ENCODE assay signal across 7 cellular contexts in the genomic region with DNA sequence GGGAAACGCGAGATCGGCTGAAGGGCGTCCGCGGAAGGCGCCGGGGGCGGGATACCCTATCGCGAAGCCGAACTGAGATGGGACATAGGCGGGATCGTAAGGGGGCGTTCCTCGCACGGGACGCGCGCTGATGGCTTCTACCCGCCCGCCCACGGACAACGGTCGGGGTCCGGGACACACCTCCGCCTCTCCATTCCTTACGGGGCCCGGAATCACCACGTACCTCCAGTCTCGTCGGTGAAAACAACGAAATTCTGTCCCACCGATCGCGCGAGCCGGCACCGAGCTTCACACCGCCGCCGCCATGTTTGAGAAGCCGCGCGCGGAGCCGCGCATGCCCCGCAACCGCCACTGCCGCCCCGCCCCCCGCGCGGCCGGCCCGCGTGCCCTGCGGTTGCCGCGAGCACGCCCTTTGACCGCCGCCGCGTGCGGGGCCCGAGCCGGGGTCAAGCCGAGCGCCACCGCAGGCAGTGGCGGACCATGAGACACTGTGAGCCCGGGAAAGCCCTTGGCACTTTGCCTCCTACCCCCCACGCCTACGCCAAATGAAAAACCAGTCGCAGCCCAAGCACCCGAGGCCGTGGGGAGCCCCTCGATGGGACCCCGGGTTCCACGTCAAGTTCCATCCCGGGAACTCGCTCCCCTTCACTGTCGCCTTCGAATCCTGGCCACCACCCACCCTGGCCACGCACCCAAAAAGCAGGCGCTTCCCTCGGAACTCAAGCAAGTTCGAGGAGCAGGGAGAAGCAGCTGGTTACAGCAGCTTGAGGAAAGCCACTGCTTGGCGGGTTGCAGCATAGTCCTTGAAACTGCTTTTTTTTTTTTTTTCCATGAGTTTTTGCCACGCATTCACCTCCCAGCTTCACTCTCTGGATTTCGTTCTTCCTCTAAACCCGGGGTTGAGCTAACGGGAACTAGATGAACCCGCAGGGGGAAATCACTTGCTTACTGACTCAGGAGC. TPM values are rescaled to one million over a fixed set of nuclear protein-coding genes. Genes with fewer than 3 reads are reported as not detected.
A peak's percentile ranks its signal among the peaks of the same experiment; 100 is the strongest.
DNase-seq lines count a peak whose midpoint lies in the region; ATAC-seq and TF ChIP-seq lines count a peak whose summit lies in the region.

SCML2 (minus strand) TSS at position 320 of the 961 bp plus-strand sequence. CDS start 20,617 bp downstream, outside the sequence.

- H3K9me3 ChIP-seq in transverse colon: no peaks in the 10 kb centered on the region

- H3K27me3 ChIP-seq in transverse colon: no peaks in the 10 kb centered on the region

- peaks cover 0 to 5% (median 2%) of the 10 kb centered on the region in 4 donors for H3K4me1 ChIP-seq in transverse colon

- peaks cover 2% of the 10 kb centered on the region for H3K4me1 Mint-ChIP-seq in activated T-helper 2 cell treated with anti-CD3 and anti-CD28 coated beads, Interferon-gamma antibody, Interleukin-2, Interleukin-4, amounts not matched to agents 10 μg/mL and 5 μg/mL and 100 μg/mL, durations not matched to agents 14 hours and 24 hours and 36 hours (ENCODE audit: low read depth)
- H3K4me1 Mint-ChIP-seq in nephron progenitor cell: peaks cover 29% of the 10 kb centered on the region

- intact Hi-C loops in activated T-helper 2 cell treated with anti-CD3 and anti-CD28 coated beads, Interferon-gamma antibody, Interleukin-2, Interleukin-4, amounts not matched to agents 10 μg/mL and 5 μg/mL and 100 μg/mL, durations not matched to agents 14 hours and 24 hours and 36 hours (cut with micrococcal nuclease): no loop called here
- intact Hi-C loops in transverse colon (cut with DNase I; ENCODE audit: low total_unique reads): loop anchor here (5.0 kb wide), 1 partner anchor 772 kb away; no protein-coding TSS in a partner anchor

- ATAC-seq in GM18868 (IDR thresholded peaks at IDR 0.05; ENCODE audit: unreplicated experiment): peak; percentile 48
- no peak for ATAC-seq in HG02938 (IDR thresholded peaks at IDR 0.05; ENCODE audit: unreplicated experiment)

- peak; percentile 19 to 81 for DNase-seq in NCI-H526 (lab: John Stamatoyannopoulos, UW)
- peak; percentile 26 for DNase-seq in activated T-helper 2 cell treated with anti-CD3 and anti-CD28 coated beads, Interferon-gamma antibody, Interleukin-2, Interleukin-4, amounts not matched to agents 10 μg/mL and 5 μg/mL and 100 μg/mL, durations not matched to agents 14 hours and 24 hours and 36 hours (ENCODE audit: low spot score)
- peak; percentile 35 for DNase-seq in fibroblast of the aortic adventitia (ENCODE audit: low read depth)
- DNase-seq in nephron progenitor cell: peak; percentile 74
- peak; percentile 41 for DNase-seq in transverse colon

- in situ Hi-C loops in transverse colon (cut with MboI; ENCODE audit: low pct_ligation_motif_present in 1 of 4, low pct_unique_long_range_greater_than_20kb in 1 of 4, low sequenced_read_pairs in 3 of 4): no loop called here

- TF ChIP-seq EP300 in transverse colon (IDR thresholded peaks at IDR 0.05; ENCODE audit: low read depth): no peak

- TF ChIP-seq CTCF in fibroblast of the aortic adventitia (IDR thresholded peaks at IDR 0.05; ENCODE audit: insufficient read depth, low read length) (no peak), nephron progenitor cell (IDR thresholded peaks at IDR 0.05) (no peak), transverse colon (IDR thresholded peaks at IDR 0.05) (no peak)

- H3K9me3 Mint-ChIP-seq in activated T-helper 2 cell treated with anti-CD3 and anti-CD28 coated beads, Interferon-gamma antibody, Interleukin-2, Interleukin-4, amounts not matched to agents 10 μg/mL and 5 μg/mL and 100 μg/mL, durations not matched to agents 14 hours and 24 hours and 36 hours: no peaks in the 10 kb centered on the region
- peaks cover 45% of the 10 kb centered on the region for H3K9me3 Mint-ChIP-seq in nephron progenitor cell

- H3K4me3 ChIP-seq in fibroblast of the aortic adventitia (ENCODE audit: low read depth, low read length) (peak within 1 kb of the TSS; percentile 69), transverse colon (peak within 1 kb of the TSS; percentile 43 to 66 (median 48))

- H3K27ac ChIP-seq in transverse colon: peak within 1 kb of the TSS; percentile 32 to 65 (median 50)

- TF ChIP-seq POLR2A in transverse colon (IDR thresholded peaks at IDR 0.05): no peak

- no peak within 1 kb of the TSS for H3K27ac Mint-ChIP-seq in activated T-helper 2 cell treated with anti-CD3 and anti-CD28 coated beads, Interferon-gamma antibody, Interleukin-2, Interleukin-4, amounts not matched to agents 10 μg/mL and 5 μg/mL and 100 μg/mL, durations not matched to agents 14 hours and 24 hours and 36 hours
- H3K27ac Mint-ChIP-seq in nephron progenitor cell: peak within 1 kb of the TSS; percentile 42

- H3K4me3 Mint-ChIP-seq in activated T-helper 2 cell treated with anti-CD3 and anti-CD28 coated beads, Interferon-gamma antibody, Interleukin-2, Interleukin-4, amounts not matched to agents 10 μg/mL and 5 μg/mL and 100 μg/mL, durations not matched to agents 14 hours and 24 hours and 36 hours (ENCODE audit: low read depth): peak within 1 kb of the TSS; percentile 70
- peak within 1 kb of the TSS; percentile 85 for H3K4me3 Mint-ChIP-seq in nephron progenitor cell

- 66% methylated on average over 74 of the region's 96 CpGs; no CpG with 5 or more reads in 1 of the 2 donors for WGBS in transverse colon (ENCODE audit: low coverage in 1 of 2), 2 donors

- no peaks in the 10 kb centered on the region for H3K36me3 ChIP-seq in transverse colon

- H3K36me3 Mint-ChIP-seq in activated T-helper 2 cell treated with anti-CD3 and anti-CD28 coated beads, Interferon-gamma antibody, Interleukin-2, Interleukin-4, amounts not matched to agents 10 μg/mL and 5 μg/mL and 100 μg/mL, durations not matched to agents 14 hours and 24 hours and 36 hours (ENCODE audit: low read depth): no peaks in the 10 kb centered on the region
- no peaks in the 10 kb centered on the region for H3K36me3 Mint-ChIP-seq in nephron progenitor cell (ENCODE audit: low read depth)

- H3K27me3 Mint-ChIP-seq in activated T-helper 2 cell treated with anti-CD3 and anti-CD28 coated beads, Interferon-gamma antibody, Interleukin-2, Interleukin-4, amounts not matched to agents 10 μg/mL and 5 μg/mL and 100 μg/mL, durations not matched to agents 14 hours and 24 hours and 36 hours (ENCODE audit: low read depth): peaks cover 43% of the 10 kb centered on the region
- peaks cover 9% of the 10 kb centered on the region for H3K27me3 Mint-ChIP-seq in nephron progenitor cell (ENCODE audit: low read depth, poor library complexity)

RNA-seq across cellular contexts. Expression of gene SCML2, which starts in this region (rescaled TPM):
- total RNA-seq in activated T-helper 2 cell treated with anti-CD3 and anti-CD28 coated beads, Interferon-gamma antibody, Interleukin-2, Interleukin-4, amounts not matched to agents 10 μg/mL and 5 μg/mL and 100 μg/mL, durations not matched to agents 14 hours and 24 hours and 36 hours: 2.8 and 3.6 TPM in 2 replicates
- total RNA-seq in fibroblast of the aortic adventitia (ENCODE audit: low replicate concordance): 1.5 and 3.4 TPM in 2 replicates
- 10 to 100 TPM in 1 of 4 donors, 1 to 10 TPM in 3; 1.1 to 15.9 (median 1.4) TPM for total RNA-seq in transverse colon
